ENCODE assay signal across 24 cellular contexts in genomic region chr20:5595744-5596143, GRCh38. TPM values are rescaled to one million over a fixed set of nuclear protein-coding genes. Genes with fewer than 3 reads are reported as not detected.
DNase-seq lines count a peak whose midpoint lies in the region; ATAC-seq and TF ChIP-seq lines count a peak whose summit lies in the region.
"Had no signal": no experiment of that assay in that cellular context is flagged by ENCODE, and none has a peak within 500 bp of the region (broad histone marks: within the 10 kb centered on the region; RNA-seq: fewer than 3 reads in every experiment).

No MANE protein-coding gene starts in this region.

- H3K9me3 ChIP-seq in heart right ventricle = no peaks in the 10 kb centered on the region
- H3K9me3 ChIP-seq: lower lobe of right lung, SJCRH30, uterus had no signal

- H3K36me3 ChIP-seq in GM23338 (ENCODE audit: insufficient read depth) (peaks cover 5% of the 10 kb centered on the region; the same call in 1 of the 2 replicates), heart right ventricle (peaks cover 0 to 100% (median 28%) of the 10 kb centered on the region in 9 donors)
- H3K36me3 ChIP-seq: uterus had no signal

- H3K9me3 Mint-ChIP-seq in activated T-cell treated with anti-CD3 and anti-CD28 coated beads, Interleukin-2, amount 50 U/mL, for 24 hours = no peaks in the 10 kb centered on the region
- H3K9me3 Mint-ChIP-seq in GM23338 = no peaks in the 10 kb centered on the region
- H3K9me3 Mint-ChIP-seq in activated naive CD8-positive, alpha-beta T cell treated with anti-CD3 and anti-CD28 coated beads for 36 hours = no peaks in the 10 kb centered on the region
- H3K9me3 Mint-ChIP-seq in nephron progenitor cell = no peaks in the 10 kb centered on the region
- H3K9me3 Mint-ChIP-seq: stimulated activated naive B cell treated with anti-CD40 and anti-IgM and Interleukin-4, amounts not matched to agents 10 μg/mL and 1 μg/mL and 100 μg/mL, for 72 hours had no signal

- H3K79me2 ChIP-seq in GM23338 (replicated peaks; ENCODE audit: insufficient read depth) = no peaks in the 10 kb centered on the region; the same call in 1 of the 2 replicates

- H3F3A ChIP-seq in GM23338 (replicated peaks; ENCODE audit: low read depth) = no peaks in the 10 kb centered on the region

- in situ Hi-C loops in KBM-7 (cut with MboI; ENCODE audit: low pct_unique_long_range_greater_than_20kb, low sequenced_read_pairs) = no loop called here

- peaks cover 83% of the 10 kb centered on the region for H3K4me1 Mint-ChIP-seq in activated T-cell treated with anti-CD3 and anti-CD28 coated beads, Interleukin-2, amount 50 U/mL, for 24 hours (ENCODE audit: low read depth)
- peaks cover 14% of the 10 kb centered on the region for H3K4me1 Mint-ChIP-seq in GM23338
- peaks cover 65% of the 10 kb centered on the region for H3K4me1 Mint-ChIP-seq in activated naive CD8-positive, alpha-beta T cell treated with anti-CD3 and anti-CD28 coated beads for 36 hours
- H3K4me1 Mint-ChIP-seq in nephron progenitor cell = peaks cover 6% of the 10 kb centered on the region

- peak overlapping the region; percentile 81 for H3K27ac Mint-ChIP-seq in activated T-cell treated with anti-CD3 and anti-CD28 coated beads, Interleukin-2, amount 50 U/mL, for 24 hours
- H3K27ac Mint-ChIP-seq in GM23338 = peak overlapping the region; percentile 27; the same call in 1 of the 2 replicates
- peak overlapping the region; percentile 42 for H3K27ac Mint-ChIP-seq in activated naive CD8-positive, alpha-beta T cell treated with anti-CD3 and anti-CD28 coated beads for 36 hours
- peak overlapping the region; percentile 42 for H3K27ac Mint-ChIP-seq in nephron progenitor cell

- H3K27me3 Mint-ChIP-seq in activated T-cell treated with anti-CD3 and anti-CD28 coated beads, Interleukin-2, amount 50 U/mL, for 24 hours = no peaks in the 10 kb centered on the region
- H3K27me3 Mint-ChIP-seq in GM23338 (ENCODE audit: insufficient read depth, low read depth, poor library complexity) (no peaks in the 10 kb centered on the region), nephron progenitor cell (ENCODE audit: low read depth, poor library complexity) (no peaks in the 10 kb centered on the region)
- no peaks in the 10 kb centered on the region for H3K27me3 Mint-ChIP-seq in activated naive CD8-positive, alpha-beta T cell treated with anti-CD3 and anti-CD28 coated beads for 36 hours
- H3K27me3 Mint-ChIP-seq: stimulated activated naive B cell treated with anti-CD40 and anti-IgM and Interleukin-4, amounts not matched to agents 10 μg/mL and 1 μg/mL and 100 μg/mL, for 72 hours had no signal

- H4K20me1 ChIP-seq in GM23338 (replicated peaks; ENCODE audit: insufficient read depth) = no peaks in the 10 kb centered on the region; the same call in 1 of the 2 replicates

- H3K27me3 ChIP-seq in GM23338 (ENCODE audit: insufficient read depth) = no peaks in the 10 kb centered on the region
- no peaks in the 10 kb centered on the region for H3K27me3 ChIP-seq in heart right ventricle
- H3K27me3 ChIP-seq: SJCRH30, uterus had no signal

- ATAC-seq in GM23338 = no peak
- ATAC-seq in heart right ventricle = no peak
- ATAC-seq: lower lobe of right lung; stimulated activated naive B cell treated with anti-CD40 and anti-IgM and Interleukin-4, amounts not matched to agents 10 μg/mL and 1 μg/mL and 100 μg/mL, for 72 hours had no signal

- H3K4me1 ChIP-seq in GM23338 (ENCODE audit: insufficient read depth) (peaks cover 24% of the 10 kb centered on the region), heart right ventricle (peaks cover 0 to 27% (median 9%) of the 10 kb centered on the region in 9 donors)
- H3K4me1 ChIP-seq: SJCRH30, uterus had no signal

- no peak for DNase-seq in activated T-cell treated with anti-CD3 and anti-CD28 coated beads, Interleukin-2, amount 50 U/mL, for 24 hours
- DNase-seq in activated T-cell treated with anti-CD3 and anti-CD28 coated beads, Interleukin-2, amount 50 U/mL, for 1 hour = no peak
- DNase-seq in GM23338 (ENCODE audit: low spot score) (no peak), nephron progenitor cell (no peak), heart right ventricle (no peak), pons (ENCODE audit: low spot score) (no peak), KBM-7 (no peak)
- no peak for DNase-seq in activated naive CD8-positive, alpha-beta T cell treated with anti-CD3 and anti-CD28 coated beads for 36 hours
- DNase-seq: ACHN; cortex of kidney; DMS 273 treated with DMSO at 0.1 percent for 48 hours; lower lobe of right lung; MV-4-11; NCI-H187 treated with DMSO at 0.1 percent for 48 hours; NCI-H2227 treated with DMSO at 0.1 percent for 48 hours; NCI-H774; occipital lobe; SJCRH30; stimulated activated CD4-positive, alpha-beta T cell treated with anti-CD3 and anti-CD28 coated beads, Interleukin-1b, Interleukin-23, amount 100 ng/mL, for 48 hours; stimulated activated naive B cell treated with anti-CD40 and anti-IgM and Interleukin-4, amounts not matched to agents 10 μg/mL and 1 μg/mL and 100 μg/mL, for 72 hours; uterus; WERI-Rb-1 had no signal

- no peak overlapping the region for H3K4me3 Mint-ChIP-seq in activated T-cell treated with anti-CD3 and anti-CD28 coated beads, Interleukin-2, amount 50 U/mL, for 24 hours
- H3K4me3 Mint-ChIP-seq in GM23338 (no peak overlapping the region), nephron progenitor cell (no peak overlapping the region)
- no peak overlapping the region for H3K4me3 Mint-ChIP-seq in activated naive CD8-positive, alpha-beta T cell treated with anti-CD3 and anti-CD28 coated beads for 36 hours
- H3K4me3 Mint-ChIP-seq: stimulated activated naive B cell treated with anti-CD40 and anti-IgM and Interleukin-4, amounts not matched to agents 10 μg/mL and 1 μg/mL and 100 μg/mL, for 72 hours had no signal

- H2AFZ ChIP-seq in GM23338 = no peak overlapping the region

- peaks cover 96% of the 10 kb centered on the region for H3K36me3 Mint-ChIP-seq in activated T-cell treated with anti-CD3 and anti-CD28 coated beads, Interleukin-2, amount 50 U/mL, for 24 hours (ENCODE audit: low read depth)
- H3K36me3 Mint-ChIP-seq in GM23338 (ENCODE audit: low read depth) = peaks cover 20% of the 10 kb centered on the region; the same call in 2 of the 3 replicates
- H3K36me3 Mint-ChIP-seq in activated naive CD8-positive, alpha-beta T cell treated with anti-CD3 and anti-CD28 coated beads for 36 hours = peaks cover 35% of the 10 kb centered on the region
- peaks cover 50% of the 10 kb centered on the region for H3K36me3 Mint-ChIP-seq in nephron progenitor cell (ENCODE audit: low read depth)

- no peak overlapping the region for H3K4me3 ChIP-seq in GM23338
- H3K4me3 ChIP-seq in heart right ventricle = no peak overlapping the region
- H3K4me3 ChIP-seq: lower lobe of right lung, SJCRH30, skin epidermis, uterus had no signal

- no peaks in the 10 kb centered on the region for H3K9me2 ChIP-seq in GM23338 (ENCODE audit: insufficient read depth)

- H3K27ac ChIP-seq in GM23338 (ENCODE audit: low read depth) = no peak overlapping the region
- no peak overlapping the region for H3K27ac ChIP-seq in heart right ventricle
- H3K27ac ChIP-seq: C4-2B, lower lobe of right lung, SJCRH30, skin epidermis, uterus, WERI-Rb-1 had no signal

- TF ChIP-seq CTCF in GM23338 (conservative IDR thresholded peaks at IDR 0.05; ENCODE audit: low read depth in 2 of 2) (no peak), nephron progenitor cell (IDR thresholded peaks at IDR 0.05) (no peak), heart right ventricle (IDR thresholded peaks at IDR 0.05) (no peak)

- H3K4me2 ChIP-seq in GM23338 = no peak overlapping the region

- intact Hi-C loops in heart right ventricle (cut with DNase I) = no loop called here

- WGBS in heart right ventricle, 2 donors = 94 to 96% methylated on average over 3 of the region's 3 CpGs

TF ChIP-seq in GM23338, 12 proteins besides CTCF, POLR2A, EP300 and RAD21 (continues in another document):
- no peak for TF ChIP-seq NANOG (IDR thresholded peaks at IDR 0.05; ENCODE audit: borderline replicate concordance)
- no peak for TF ChIP-seq EZH2 (IDR thresholded peaks at IDR 0.05; ENCODE audit: low read depth, unreplicated experiment)
- no peak for TF ChIP-seq REST (IDR thresholded peaks at IDR 0.05; ENCODE audit: unreplicated experiment)

RNA-seq across cellular contexts. Expression of gene GPCPD1, which starts 15.1 kb away (rescaled TPM):
- total RNA-seq in GM23338 (2014; rRNA removed; shearing (Covaris generic)) = 5.7 and 7.3 TPM in 2 replicates
- 2.9 and 4.1 TPM in 2 replicates for polyA plus RNA-seq in GM23338 (2016; fragmentation: Nextera tagmentation; extraction: Ambion mirVana)
- 10 to 100 TPM; 23.7 to 24.3 TPM for total RNA-seq in activated naive CD8-positive, alpha-beta T cell treated with anti-CD3 and anti-CD28 coated beads for 36 hours
- 10 to 100 TPM; 11.7 to 35.3 (median 24.5) TPM for total RNA-seq in heart right ventricle
- polyA plus RNA-seq in heart right ventricle = 1 to 10 TPM; 4.5 to 8.6 TPM

Comparison
In these comparisons a context has a peak if more than half of its experiments do, and no peak if none do; other contexts are left out.
1. H3K27ac Mint-ChIP-seq: peak in every context shown above with its lines; median percentile 81 in activated T-cell treated with anti-CD3 and anti-CD28 coated beads, Interleukin-2, amount 50 U/mL, for 24 hours; 42 in activated naive CD8-positive, alpha-beta T cell treated with anti-CD3 and anti-CD28 coated beads for 36 hours; 42 in nephron progenitor cell; 27 in GM23338.